9 cellular contexts compared by ENCODE assay signal in genomic region chr4:88341227-88342192, GRCh38. TPM values are rescaled to one million over a fixed set of nuclear protein-coding genes. Genes with fewer than 3 reads are reported as not detected.
DNase-seq lines count a peak whose midpoint lies in the region; ATAC-seq and TF ChIP-seq lines count a peak whose summit lies in the region.
"Had no signal": no experiment of that assay in that cellular context is flagged by ENCODE, and none has a peak within 500 bp of the region (broad histone marks: within the 10 kb centered on the region; RNA-seq: fewer than 3 reads in every experiment).

No MANE protein-coding gene starts in this region.

- POLR2A ChIA-PET in AG04450 (lab: Yijun Ruan, JAX): no interaction called here

- CTCF ChIA-PET in AG04450 (lab: Charles Lee): interaction anchor here (0.7 to 1.0 kb wide), 3 partner anchors 122 to 175 kb away, joined by 3 to 4 read pairs (median 4); no protein-coding TSS in a partner anchor

- H3K9me3 ChIP-seq in AG04450 (ENCODE audit: control insufficient read depth, insufficient read depth, low read length): no peaks in the 10 kb centered on the region
- no peaks in the 10 kb centered on the region for H3K9me3 ChIP-seq in mesodermal cell (ENCODE audit: control insufficient read depth, low read length)

- no peaks in the 10 kb centered on the region for H3K36me3 ChIP-seq in mesodermal cell (ENCODE audit: control insufficient read depth, insufficient read depth, low read length)

- peak; percentile 81 for DNase-seq in AG04450 (ENCODE audit: low read depth, low spot score)
- peak; percentile 70 for DNase-seq in MV-4-11 (lab: John Stamatoyannopoulos, UW)
- DNase-seq in dermis blood vessel endothelial cell: peak; percentile 86
- DNase-seq in NCI-H2107 treated with DMSO at 0.1 percent for 48 hours (lab: John Stamatoyannopoulos, UW; ENCODE audit: unreplicated experiment): no peak
- DNase-seq in GM19238 (ENCODE audit: insufficient read length, low spot score): no peak
- DNase-seq: stimulated activated CD4-positive, alpha-beta T cell treated with anti-CD3 and anti-CD28 coated beads, Interleukin-12 subunit alpha, Interleukin-12 subunit beta, amount 100 ng/mL, for 4 hours had no signal

- H3K4me1 ChIP-seq in mesodermal cell (ENCODE audit: control insufficient read depth, insufficient read depth, low read length, poor library complexity, severe bottlenecking): peaks cover 6% of the 10 kb centered on the region

- no peak overlapping the region for H3K27ac ChIP-seq in AG04450 (ENCODE audit: low read depth, low read length)
- H3K27ac ChIP-seq in mesodermal cell (ENCODE audit: low read depth, low read length, severe bottlenecking): peak overlapping the region; percentile 79

- ATAC-seq in HG03439 (IDR thresholded peaks at IDR 0.05; ENCODE audit: unreplicated experiment) (no peak), HG02840 (IDR thresholded peaks at IDR 0.05; ENCODE audit: low FRiP score, unreplicated experiment) (no peak)

- WGBS in mesodermal cell (ENCODE audit: insufficient coverage in 2 of 2), 2 experiments: 83 to 100% methylated on average over 1 to 6 of the region's 8 CpGs

- H3K4me3 ChIP-seq in AG04450 (ENCODE audit: low read depth, low read length) (no peak overlapping the region), mesodermal cell (ENCODE audit: extremely low read depth, insufficient read depth, low read length, poor library complexity, severe bottlenecking) (no peak overlapping the region)

- no peak for TF ChIP-seq CTCF in AG04450 (IDR thresholded peaks at IDR 0.05; ENCODE audit: low read depth, low read length)

- H3K27me3 ChIP-seq in AG04450 (ENCODE audit: control insufficient read depth, insufficient read depth, low read length): no peaks in the 10 kb centered on the region

RNA-seq across cellular contexts. Expression of gene HERC6, which starts 37.1 kb away (rescaled TPM):
- 1.5 and 1.8 TPM in 2 replicates for polyA plus RNA-seq in AG04450 (2011; rRNA removed)
- polyA minus RNA-seq in AG04450 (2011; rRNA and poly(A)+ RNA removed): 3.0 and 8.3 TPM in 2 replicates
- 7.8 and 11.5 TPM in 2 replicates for total RNA-seq in dermis blood vessel endothelial cell
- 1.7 TPM for polyA plus RNA-seq in mesodermal cell (2013, experiment 1 of 2)
- polyA plus RNA-seq in mesodermal cell (2013, experiment 2 of 2): 0.96 TPM

RNA-seq across cellular contexts. Expression of gene PPM1K, which starts 57.1 kb away (rescaled TPM):
- 7.8 and 9.6 TPM in 2 replicates for polyA plus RNA-seq in AG04450 (2011; rRNA removed)
- 13.3 and 22.6 TPM in 2 replicates for polyA minus RNA-seq in AG04450 (2011; rRNA and poly(A)+ RNA removed)
- total RNA-seq in dermis blood vessel endothelial cell: 7.9 and 8.0 TPM in 2 replicates
- polyA plus RNA-seq in mesodermal cell (2013, experiment 1 of 2): 12.5 TPM
- 10.3 TPM for polyA plus RNA-seq in mesodermal cell (2013, experiment 2 of 2)

Comparison
In these comparisons a context has a peak if more than half of its experiments do, and no peak if none do; other contexts are left out.
1. DNase-seq: peak in AG04450 (single experiment), MV-4-11 (single experiment) and dermis blood vessel endothelial cell (single experiment); none in NCI-H2107 treated with DMSO at 0.1 percent for 48 hours (single experiment) and GM19238 (single experiment).